ENCODE assay signal across 8 cellular contexts in the genomic region with DNA sequence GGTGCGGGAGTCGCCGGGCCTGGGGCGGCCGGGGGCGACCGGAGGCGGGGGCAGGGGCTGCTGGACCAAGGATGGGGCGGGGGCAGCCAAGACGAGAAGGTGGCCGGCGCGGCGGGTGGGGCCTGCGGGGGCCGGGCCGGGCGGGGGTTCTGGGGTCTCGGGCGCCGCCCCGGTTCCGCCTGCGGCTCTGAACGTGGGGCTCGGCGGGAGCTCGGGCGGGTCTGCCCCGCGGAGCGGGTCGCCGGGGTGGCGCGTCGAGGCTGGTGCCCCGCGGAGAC. TPM values are rescaled to one million over a fixed set of nuclear protein-coding genes. Genes with fewer than 3 reads are reported as not detected.
DNase-seq lines count a peak whose midpoint lies in the region; ATAC-seq and TF ChIP-seq lines count a peak whose summit lies in the region.

No MANE protein-coding gene starts in this region.

- BruUV-seq in Caco-2 (replicated peaks; lab: Mats Ljungman, UMichigan) (no TSS peak), Panc1 (replicated peaks; lab: Mats Ljungman, UMichigan) (no TSS peak)

- H3K9me3 ChIP-seq in Caco-2 (no peaks in the 10 kb centered on the region), Panc1 (ENCODE audit: control insufficient read depth, insufficient read depth, low read depth, low read length) (no peaks in the 10 kb centered on the region)

- CTCF ChIA-PET in Caco-2 (lab: Charles Lee) (interaction anchor here (1.0 to 1.6 kb wide), 5 partner anchors 41 to 102 kb away, joined by 3 to 21 read pairs (median 11); no protein-coding TSS in a partner anchor), Panc1 (lab: Charles Lee) (interaction anchor here (1.1 kb wide), 2 partner anchors 61 to 66 kb away, joined by 6 to 8 read pairs; no protein-coding TSS in a partner anchor), HEK293T (lab: Yijun Ruan, JAX) (no interaction called here)

- H3K27me3 Mint-ChIP-seq in Caco-2 (ENCODE audit: insufficient read depth, unreplicated experiment) (no peaks in the 10 kb centered on the region), osteocyte (ENCODE audit: unreplicated experiment) (no peaks in the 10 kb centered on the region)

- peak overlapping the region; percentile 98 for H3K4me3 ChIP-seq in Caco-2 (ENCODE audit: low read depth, low read length)
- H3K4me3 ChIP-seq in Panc1 (ENCODE audit: low read depth in 2 of 2, low read length in 2 of 2): peak overlapping the region; percentile 83 to 94
- peak overlapping the region; percentile 78 for H3K4me3 ChIP-seq in epithelial cell of esophagus (ENCODE audit: low read length)

- ATAC-seq in Panc1 (no peak), HG03135 (IDR thresholded peaks at IDR 0.05; ENCODE audit: unreplicated experiment) (no peak), HG03432 (IDR thresholded peaks at IDR 0.05; ENCODE audit: unreplicated experiment) (no peak)

- POLR2A ChIA-PET in Caco-2 (lab: Charles Lee): interaction anchor here (0.6 to 1.4 kb wide), 4 partner anchors 63 to 181 kb away, joined by 3 to 5 read pairs (median 4); a partner anchor contains a TSS
- POLR2A ChIA-PET in Panc1 (lab: Charles Lee): interaction anchor here (0.6 kb wide), 2 partner anchors 82 to 94 kb away, joined by 3 to 4 read pairs; no protein-coding TSS in a partner anchor
- POLR2A ChIA-PET in HEK293T (lab: Yijun Ruan, JAX): interaction anchor here (1.1 to 2.1 kb wide), 2 partner anchors 63 to 66 kb away, joined by 3 to 8 read pairs; no protein-coding TSS in a partner anchor

- H3K27me3 ChIP-seq in Caco-2 (replicated peaks; ENCODE audit: control insufficient read depth, insufficient read depth, low read length) (no peaks in the 10 kb centered on the region), Panc1 (ENCODE audit: control insufficient read depth, insufficient read depth, low read length) (no peaks in the 10 kb centered on the region)

- H3K27ac Mint-ChIP-seq in Caco-2 (ENCODE audit: unreplicated experiment) (peak overlapping the region; percentile 97), osteocyte (ENCODE audit: unreplicated experiment) (no peak overlapping the region)

- peaks cover 98% of the 10 kb centered on the region for H3K36me3 Mint-ChIP-seq in Caco-2 (ENCODE audit: insufficient read depth, unreplicated experiment)
- H3K36me3 Mint-ChIP-seq in osteocyte (ENCODE audit: unreplicated experiment): peaks cover 3% of the 10 kb centered on the region

- in situ Hi-C loops in Panc1 (cut with HindIII; ENCODE audit: low pct_unique_long_range_greater_than_20kb, low sequenced_read_pairs): no loop called here

- peaks cover 27% of the 10 kb centered on the region for H3K36me3 ChIP-seq in Caco-2 (ENCODE audit: control insufficient read depth, insufficient read depth, low read length)
- H3K36me3 ChIP-seq in Panc1 (ENCODE audit: control insufficient read depth, insufficient read depth, low read length): peaks cover 2% of the 10 kb centered on the region; the same call in 1 of the 2 replicates

- no peaks in the 10 kb centered on the region for H3K9me3 Mint-ChIP-seq in Caco-2 (ENCODE audit: unreplicated experiment)
- no peaks in the 10 kb centered on the region for H3K9me3 Mint-ChIP-seq in osteocyte (ENCODE audit: unreplicated experiment)

- intact Hi-C loops in Caco-2 (cut with micrococcal nuclease; ENCODE audit: unreplicated experiment): loop anchor here (2.0 to 10.0 kb wide), 4 partner anchors 18 to 1340 kb away; a partner anchor contains a TSS
- intact Hi-C loops in Panc1 (cut with micrococcal nuclease; ENCODE audit: unreplicated experiment): loop anchor here (5.0 kb wide), 1 partner anchor 79 kb away; no protein-coding TSS in a partner anchor

- TF ChIP-seq CTCF in Caco-2 (IDR thresholded peaks at IDR 0.05; ENCODE audit: insufficient read depth in 1 of 2, low read depth in 1 of 2, low read length in 1 of 2, severe bottlenecking in 1 of 2, unreplicated experiment in 1 of 2) (no peak), Panc1 (IDR thresholded peaks at IDR 0.05) (no peak), epithelial cell of esophagus (IDR thresholded peaks at IDR 0.05; ENCODE audit: insufficient read depth, low read depth, low read length, missing control alignments) (no peak), osteocyte (IDR thresholded peaks at IDR 0.05) (no peak)

- H3K4me1 ChIP-seq in Caco-2: peaks cover 20% of the 10 kb centered on the region
- peaks cover 31% of the 10 kb centered on the region for H3K4me1 ChIP-seq in Panc1 (ENCODE audit: control insufficient read depth, insufficient read depth, low read length)

- H3K4me1 Mint-ChIP-seq in Caco-2 (ENCODE audit: low read depth, unreplicated experiment): peaks cover 30% of the 10 kb centered on the region
- peaks cover 23% of the 10 kb centered on the region for H3K4me1 Mint-ChIP-seq in osteocyte (ENCODE audit: unreplicated experiment)

- peak overlapping the region; percentile 91 for H3K27ac ChIP-seq in Panc1 (ENCODE audit: low read length)

- DNase-seq in Caco-2 (no peak), Panc1 (ENCODE audit: low read depth, low spot score) (no peak), epithelial cell of esophagus (ENCODE audit: low read depth) (no peak), osteocyte (ENCODE audit: extremely low spot score, unreplicated experiment) (no peak), DMS53 (lab: John Stamatoyannopoulos, UW) (no peak), HEK293T (ENCODE audit: extremely low spot score) (no peak)

- peak overlapping the region; percentile 89 for H3K4me3 Mint-ChIP-seq in Caco-2 (ENCODE audit: unreplicated experiment)
- H3K4me3 Mint-ChIP-seq in osteocyte (ENCODE audit: unreplicated experiment): peak overlapping the region; percentile 89

TF ChIP-seq in HEK293T, 16 proteins besides CTCF, POLR2A, EP300 and RAD21:
- TF ChIP-seq TARDBP (IDR thresholded peaks at IDR 0.05) (no peak), ELF4 (IDR thresholded peaks at IDR 0.05) (no peak), HDGF (IDR thresholded peaks at IDR 0.05; ENCODE audit: borderline replicate concordance) (no peak)

RNA-seq across cellular contexts. Expression of a gene that starts 0.2 kb away (rescaled TPM):
- total RNA-seq in Caco-2 (2022) (261 and 263 TPM in 2 replicates), Panc1 (2021; ENCODE audit: unreplicated experiment) (194 TPM), osteocyte (82.6 and 83.9 TPM in 2 replicates)
- 315 TPM for polyA plus RNA-seq in Panc1 (2012; ENCODE audit: insufficient read length)
